1 cellular context compared by ENCODE assay signal in the genomic region with DNA sequence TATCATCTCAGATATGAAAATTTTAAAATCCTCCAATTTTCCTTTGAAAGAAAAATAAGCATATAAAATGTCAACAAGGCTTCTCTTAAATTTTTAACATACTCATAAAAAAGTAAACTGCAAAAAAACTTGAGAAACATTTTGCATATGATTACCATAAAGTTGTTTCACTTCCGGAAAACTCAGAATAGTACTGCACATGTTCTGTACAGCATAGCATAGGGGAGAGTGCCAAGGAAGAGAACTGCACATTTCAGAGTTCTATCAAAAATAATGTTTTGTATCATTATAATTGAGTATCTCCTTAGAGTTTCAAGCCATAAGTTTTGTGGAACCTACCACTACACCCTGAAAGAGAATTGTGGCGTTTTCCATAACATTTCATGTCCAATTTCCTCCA.
TF ChIP-seq lines count a peak whose summit lies in the region.

No MANE protein-coding gene starts in this region.

TF ChIP-seq in IMR-90, 13 proteins besides CTCF, POLR2A, EP300 and RAD21:
- TF ChIP-seq FOS (IDR thresholded peaks at IDR 0.05; ENCODE audit: low read depth, low read length) (no peak), RFX5 (IDR thresholded peaks at IDR 0.05; ENCODE audit: low read depth, low read length) (no peak), SMC3 (IDR thresholded peaks at IDR 0.05; ENCODE audit: low read depth, low read length) (no peak), ELK1 (IDR thresholded peaks at IDR 0.05; ENCODE audit: borderline replicate concordance, low read depth, low read length) (no peak), CHD1 (IDR thresholded peaks at IDR 0.05; ENCODE audit: low read depth, low read length) (no peak), USF2 (IDR thresholded peaks at IDR 0.05; ENCODE audit: low read depth, low read length) (no peak), MXI1 (IDR thresholded peaks at IDR 0.05; ENCODE audit: borderline replicate concordance, low read depth, low read length) (no peak), CEBPB (IDR thresholded peaks at IDR 0.05; ENCODE audit: low read depth, low read length) (no peak), BHLHE40 (IDR thresholded peaks at IDR 0.05; ENCODE audit: low read depth, low read length) (no peak), MAZ (IDR thresholded peaks at IDR 0.05; ENCODE audit: borderline replicate concordance, low read depth, low read length) (no peak), NFE2L2 (IDR thresholded peaks at IDR 0.05; ENCODE audit: low read depth, low read length) (no peak), RCOR1 (IDR thresholded peaks at IDR 0.05; ENCODE audit: insufficient replicate concordance, low read length) (no peak), MAFK (IDR thresholded peaks at IDR 0.05; ENCODE audit: low read depth, low read length) (no peak)
